11 cellular contexts compared by ENCODE assay signal in genomic region chr22:42128776-42129694, GRCh38. TPM values are rescaled to one million over a fixed set of nuclear protein-coding genes. Genes with fewer than 3 reads are reported as not detected.
DNase-seq lines count a peak whose midpoint lies in the region; ATAC-seq, FAIRE-seq and TF ChIP-seq lines count a peak whose summit lies in the region.
"Not testable (repeated sequence)": the region's sequence is repeated elsewhere in the genome, so short reads cannot be mapped to it uniquely, and the experiment has no call there.
"Had no signal": no experiment of that assay in that cellular context is flagged by ENCODE, and none has a peak within 500 bp of the region (broad histone marks: within the 10 kb centered on the region; RNA-seq: fewer than 3 reads in every experiment).

No MANE protein-coding gene starts in this region.

- not testable (repeated sequence) for H2BK120ac ChIP-seq in H9 (ENCODE audit: low read depth, low read length, poor library complexity, severe bottlenecking)

- not testable (repeated sequence) for H3K27me3 ChIP-seq in H9 (ENCODE audit: insufficient read depth, low read length); liver (ENCODE audit: control insufficient read depth in 4 of 4, insufficient read depth in 4 of 4, low read length in 3 of 4); small intestine (ENCODE audit: control insufficient read depth in 2 of 2, insufficient read depth in 2 of 2, low read length in 2 of 2)

- not testable (repeated sequence) for H4K20me1 ChIP-seq in H9 (ENCODE audit: control insufficient read depth, insufficient read depth, insufficient read length)

- not testable (repeated sequence) for H3K4me3 ChIP-seq in epithelial cell of esophagus (ENCODE audit: low read length)
- peak overlapping the region; percentile 24 to 85 (median 65) for H3K4me3 ChIP-seq in liver (ENCODE audit: low read depth in 1 of 3, low read length in 3 of 3)
- H3K4me3 ChIP-seq in small intestine (ENCODE audit: low read depth in 1 of 2, low read length in 2 of 2) = peak overlapping the region in 1 of 2 donors; percentile 28

- not testable (repeated sequence) for H3K9ac ChIP-seq in H9 (ENCODE audit: extremely low read depth, insufficient read length, low read length)
- H3K9ac ChIP-seq in liver (ENCODE audit: low read depth in 1 of 2, low read length in 2 of 2) = peak overlapping the region in 1 of 2 donors; percentile 18

- H3K14ac ChIP-seq in H9 (ENCODE audit: insufficient read depth, low read length) = not testable (repeated sequence)

- not testable (repeated sequence) for H2BK12ac ChIP-seq in H9 (ENCODE audit: insufficient read length, low read depth, low read length)

- H2BK5ac ChIP-seq in H9 (ENCODE audit: insufficient read length, low read length) = not testable (repeated sequence)

- H2BK15ac ChIP-seq in H9 (ENCODE audit: low read depth, low read length) = not testable (repeated sequence)

- H3K27ac ChIP-seq in H9 (ENCODE audit: insufficient read length, low read depth, low read length); small intestine (ENCODE audit: low read depth in 1 of 2, low read length in 1 of 2): not testable (repeated sequence)
- peak overlapping the region; percentile 39 to 88 for H3K27ac ChIP-seq in liver (ENCODE audit: low read depth in 1 of 2, low read length in 2 of 2)

- not testable (repeated sequence) for H3K56ac ChIP-seq in H9 (ENCODE audit: insufficient read length, low read depth, low read length)

- not testable (repeated sequence) for H3K23ac ChIP-seq in H9 (ENCODE audit: insufficient read length, low read depth, low read length)

- H2AK5ac ChIP-seq in H9 (ENCODE audit: insufficient read length, low read length) = not testable (repeated sequence)

- H3K79me2 ChIP-seq in H9 (ENCODE audit: insufficient read depth, low read length) = not testable (repeated sequence)

- not testable (repeated sequence) for ATAC-seq in activated CD4-positive, alpha-beta T cell treated with anti-CD3 and anti-CD28 coated beads for 36 hours

- H3K4me1 Mint-ChIP-seq in H9; activated CD4-positive, alpha-beta T cell treated with anti-CD3 and anti-CD28 coated beads for 36 hours: not testable (repeated sequence)

- H2AFZ ChIP-seq in H9 (ENCODE audit: low read length) = not testable (repeated sequence)

- not testable (repeated sequence) for H3K4ac ChIP-seq in H9 (ENCODE audit: low read depth, low read length)

- peaks cover 28% of the 10 kb centered on the region for H3K27me3 Mint-ChIP-seq in H9 (ENCODE audit: low read depth)
- H3K27me3 Mint-ChIP-seq in activated CD4-positive, alpha-beta T cell treated with anti-CD3 and anti-CD28 coated beads for 36 hours = not testable (repeated sequence)

- H3K27ac Mint-ChIP-seq in H9; activated CD4-positive, alpha-beta T cell treated with anti-CD3 and anti-CD28 coated beads for 36 hours: not testable (repeated sequence)

- not testable (repeated sequence) for H3K4me1 ChIP-seq in H9 (ENCODE audit: insufficient read depth, low read length); small intestine (ENCODE audit: control insufficient read depth in 2 of 2, insufficient read depth in 1 of 2, low read depth in 1 of 2, low read length in 1 of 2)
- H3K4me1 ChIP-seq in liver (ENCODE audit: control insufficient read depth in 4 of 4, insufficient read depth in 4 of 4, low read length in 3 of 4) = peaks cover 16 to 30% (median 22%) of the 10 kb centered on the region in 4 donors

- not testable (repeated sequence) for H3K4me3 Mint-ChIP-seq in H9; activated CD4-positive, alpha-beta T cell treated with anti-CD3 and anti-CD28 coated beads for 36 hours

- H4K5ac ChIP-seq in H9 (ENCODE audit: insufficient read length, low read depth, low read length) = not testable (repeated sequence)

- H3K18ac ChIP-seq in H9 (ENCODE audit: insufficient read length, low read depth, low read length) = not testable (repeated sequence)

- TF ChIP-seq RAD21 in liver (IDR thresholded peaks at IDR 0.05) = not testable (repeated sequence)

- H3K36me3 ChIP-seq in liver (ENCODE audit: control insufficient read depth in 4 of 4, insufficient read depth in 3 of 4, low read depth in 1 of 4, low read length in 3 of 4); small intestine (ENCODE audit: control insufficient read depth in 2 of 2, insufficient read depth in 2 of 2, low read length in 2 of 2): not testable (repeated sequence)

- not testable (repeated sequence) for FAIRE-seq in small intestine (lab: Jason Lieb, UNC)

- H3K9me3 ChIP-seq in H9 (ENCODE audit: control insufficient read depth, low read depth, low read length); liver (ENCODE audit: control insufficient read depth in 4 of 4, low read length in 3 of 4); small intestine (ENCODE audit: control insufficient read depth, low read depth): not testable (repeated sequence)

- not testable (repeated sequence) for H3K79me1 ChIP-seq in H9 (ENCODE audit: insufficient read depth, low read depth, low read length, poor library complexity, severe bottlenecking)

- POLR2A ChIA-PET in activated CD4-positive, alpha-beta T cell treated with anti-CD3 and anti-CD28 coated beads for 36 hours (lab: Charles Lee) = not testable (repeated sequence)

- CTCF ChIA-PET in activated CD4-positive, alpha-beta T cell treated with anti-CD3 and anti-CD28 coated beads for 36 hours (lab: Charles Lee) = not testable (repeated sequence)

- not testable (repeated sequence) for TF ChIP-seq CTCF in H9 (conservative IDR thresholded peaks at IDR 0.05); epithelial cell of esophagus (IDR thresholded peaks at IDR 0.05; ENCODE audit: insufficient read depth, low read depth, low read length, missing control alignments); liver (IDR thresholded peaks at IDR 0.05; ENCODE audit: low read depth, low read length, missing input control)

- H3K23me2 ChIP-seq in H9 (ENCODE audit: insufficient read length, low read depth, low read length, poor library complexity, severe bottlenecking) = not testable (repeated sequence)

- not testable (repeated sequence) for H4K8ac ChIP-seq in H9 (replicated peaks; ENCODE audit: insufficient read length, low read depth, low read length)

- no CpG with 5 or more reads among the region's 65 CpGs for WGBS in H9 (ENCODE audit: extremely low coverage, insufficient read length, low lambda C conversion rate)
- 36% methylated on average over 65 of the region's 65 CpGs for WGBS in liver
- WGBS in small intestine, 3 donors = 50 to 73% (median 57%) methylated on average over 47 to 65 of the region's 65 CpGs

- intact Hi-C loops in activated CD4-positive, alpha-beta T cell treated with anti-CD3 and anti-CD28 coated beads for 36 hours (cut with DNase I, micrococcal nuclease) = not testable (repeated sequence)

- H2BK20ac ChIP-seq in H9 (ENCODE audit: low read depth, low read length, poor library complexity, severe bottlenecking) = not testable (repeated sequence)

- H3K36me3 Mint-ChIP-seq in H9 (ENCODE audit: insufficient read depth in 1 of 3, low read depth in 3 of 3); activated CD4-positive, alpha-beta T cell treated with anti-CD3 and anti-CD28 coated beads for 36 hours (ENCODE audit: low read depth): not testable (repeated sequence)

- not testable (repeated sequence) for H3K9me3 Mint-ChIP-seq in H9; activated CD4-positive, alpha-beta T cell treated with anti-CD3 and anti-CD28 coated beads for 36 hours (ENCODE audit: low read depth)

- H3T11ph ChIP-seq in H9 (ENCODE audit: low read length) = not testable (repeated sequence)

- peak; percentile 56 for DNase-seq in H9
- peak; percentile 58 for DNase-seq in NCI-H146 (lab: John Stamatoyannopoulos, UW)
- DNase-seq in NCI-H345 treated with DMSO at 0.1 percent for 48 hours (lab: John Stamatoyannopoulos, UW; ENCODE audit: unreplicated experiment) = peak; percentile 24
- peak; percentile 66 for DNase-seq in activated CD4-positive, alpha-beta T cell treated with anti-CD3 and anti-CD28 coated beads for 36 hours
- peak; percentile 17 for DNase-seq in epithelial cell of esophagus (ENCODE audit: low read depth)
- peak; percentile 78 for DNase-seq in small intestine

- H3K4me2 ChIP-seq in H9 (ENCODE audit: insufficient read depth, insufficient read length, low read length) = not testable (repeated sequence)

- not testable (repeated sequence) for H4K91ac ChIP-seq in H9 (ENCODE audit: insufficient read length, low read depth, low read length)

TF ChIP-seq in liver, 16 proteins besides CTCF, POLR2A, EP300 and RAD21:
- TF ChIP-seq YY1 (IDR thresholded peaks at IDR 0.05) (peak; percentile 16), MAX (IDR thresholded peaks at IDR 0.05) (peak; percentile 36), HNF4A (conservative IDR thresholded peaks at IDR 0.05) (peak in 1 of 2 donors; percentile 33), RXRA (IDR thresholded peaks at IDR 0.05) (peak in 1 of 2 donors; percentile 42)

RNA-seq across cellular contexts. Expression of gene CYP2D6, which starts 1.6 kb away (rescaled TPM):
- total RNA-seq in H9 (2021) (2.0 and 2.3 TPM in 2 replicates), liver (100 to 1,000 TPM in 1 of 2 donors, 10 to 100 TPM in 1; 23.8 to 236 TPM)
- 1 to 10 TPM; 2.8 to 3.1 TPM for total RNA-seq in activated CD4-positive, alpha-beta T cell treated with anti-CD3 and anti-CD28 coated beads for 36 hours
- polyA plus RNA-seq in liver (100 to 1,000 TPM; 175 to 486 TPM), small intestine (100 to 1,000 TPM in 1 of 3 donors, 10 to 100 TPM in 1, 1 to 10 TPM in 1; 5.8 to 172 (median 38.1) TPM)
- total RNA-seq: H4, M059J, Right ventricle myocardium inferior had no signal

RNA-seq across cellular contexts. Expression of gene NDUFA6, which starts 38.5 kb away (rescaled TPM):
- total RNA-seq in H9 (2021) (91.7 and 102 TPM in 2 replicates), liver (10 to 100 TPM; 43.7 to 45.4 TPM)
- 100 to 1,000 TPM; 123 to 144 TPM for total RNA-seq in activated CD4-positive, alpha-beta T cell treated with anti-CD3 and anti-CD28 coated beads for 36 hours
- polyA plus RNA-seq in liver (100 to 1,000 TPM in 1 of 2 donors, 10 to 100 TPM in 1; 67.7 to 235 TPM), small intestine (100 to 1,000 TPM; 128 to 258 (median 174) TPM)

RNA-seq across cellular contexts. Expression of gene SMDT1, which starts 49.5 kb away (rescaled TPM):
- 44.8 and 45.0 TPM in 2 replicates for total RNA-seq in H9 (2021)
- total RNA-seq in activated CD4-positive, alpha-beta T cell treated with anti-CD3 and anti-CD28 coated beads for 36 hours = 10 to 100 TPM; 17.2 to 45.4 TPM
- 1 to 10 TPM; 7.2 to 8.9 TPM for total RNA-seq in liver
- polyA plus RNA-seq in liver = 100 to 1,000 TPM in 1 of 2 donors, 10 to 100 TPM in 1; 70.9 to 115 TPM
- 100 to 1,000 TPM; 103 to 304 (median 164) TPM for polyA plus RNA-seq in small intestine

RNA-seq across cellular contexts. Expression of gene PHETA2, which starts 55.0 kb away (rescaled TPM):
- total RNA-seq in H9 (2021) (2.6 and 3.2 TPM in 2 replicates), liver (1 to 10 TPM; 1.8 to 5.1 TPM)
- 1 to 10 TPM; 1.4 to 2.3 TPM for total RNA-seq in activated CD4-positive, alpha-beta T cell treated with anti-CD3 and anti-CD28 coated beads for 36 hours
- polyA plus RNA-seq in liver (1 to 10 TPM in 1 of 2 donors, under 1 TPM in 1; 0.89 to 1.3 TPM), small intestine (1 to 10 TPM; 4.9 to 9.6 (median 8.9) TPM)
- total RNA-seq: H4, osteocyte had no signal

RNA-seq across cellular contexts. Expression of gene NAGA, which starts 58.4 kb away (rescaled TPM):
- 16.1 and 16.6 TPM in 2 replicates for total RNA-seq in H9 (2021)
- 10 to 100 TPM; 19.7 to 20.0 TPM for total RNA-seq in activated CD4-positive, alpha-beta T cell treated with anti-CD3 and anti-CD28 coated beads for 36 hours
- 10 to 100 TPM; 28.4 to 33.9 TPM for total RNA-seq in liver
- 10 to 100 TPM; 12.8 to 19.4 TPM for polyA plus RNA-seq in liver
- 10 to 100 TPM in 2 of 3 donors, 1 to 10 TPM in 1; 8.7 to 19.9 (median 14.3) TPM for polyA plus RNA-seq in small intestine

Comparison
In these comparisons a context has a peak if more than half of its experiments do, and no peak if none do; other contexts are left out.
1. DNase-seq: peak in every context shown above with its lines; median percentile 78 in small intestine; 66 in activated CD4-positive, alpha-beta T cell treated with anti-CD3 and anti-CD28 coated beads for 36 hours; 58 in NCI-H146; 56 in H9; 24 in NCI-H345 treated with DMSO at 0.1 percent for 48 hours; 17 in epithelial cell of esophagus.